7 cellular contexts compared by ENCODE assay signal in genomic region chr2:47043142-47043890, GRCh38.
DNase-seq lines count a peak whose midpoint lies in the region; ATAC-seq and TF ChIP-seq lines count a peak whose summit lies in the region.

No MANE protein-coding gene starts in this region.

- no peaks in the 10 kb centered on the region for H3K36me3 ChIP-seq in psoas muscle (ENCODE audit: insufficient read depth in 1 of 2, low read depth in 1 of 2)

- H3K27ac ChIP-seq in psoas muscle = peak overlapping the region; percentile 88

- no peak for TF ChIP-seq CTCF in HFF-Myc (IDR thresholded peaks at IDR 0.05; ENCODE audit: low read depth, low read length, missing control alignments)
- no peak for TF ChIP-seq CTCF in psoas muscle (IDR thresholded peaks at IDR 0.05)

- peak; percentile 95 for ATAC-seq in SK-N-SH treated with all-trans-retinoic acid at 6 μM for 48 hours
- ATAC-seq in psoas muscle = peak; percentile 88 to 91 (median 88)
- ATAC-seq in HG03442 (IDR thresholded peaks at IDR 0.05; ENCODE audit: unreplicated experiment) = no peak
- ATAC-seq in HG03095 (IDR thresholded peaks at IDR 0.05; ENCODE audit: unreplicated experiment) = no peak
- ATAC-seq in HG02798 (IDR thresholded peaks at IDR 0.05; ENCODE audit: poor library complexity, unreplicated experiment) = no peak

- H3K4me3 ChIP-seq in HFF-Myc (replicated peaks; ENCODE audit: low read depth, low read length) (peak overlapping the region; percentile 33), psoas muscle (peak overlapping the region; percentile 25)

- no peaks in the 10 kb centered on the region for H3K27me3 ChIP-seq in psoas muscle (ENCODE audit: insufficient read depth in 3 of 3, low read length in 2 of 3)

- intact Hi-C loops in psoas muscle (cut with DNase I) = no loop called here

- peak; percentile 93 for DNase-seq in HFF-Myc (ENCODE audit: extremely low read depth, low read depth)
- DNase-seq in foreskin melanocyte = peak; percentile 82
- peak; percentile 78 to 83 for DNase-seq in psoas muscle

- WGBS in psoas muscle, 3 donors = 13 to 35% (median 18%) methylated on average over 8 of the region's 8 CpGs

- H3K4me1 ChIP-seq in psoas muscle = peaks cover 66% of the 10 kb centered on the region

- no peaks in the 10 kb centered on the region for H3K9me3 ChIP-seq in psoas muscle

TF ChIP-seq in SK-N-SH treated with all-trans-retinoic acid at 6 μM for 48 hours, 23 proteins besides CTCF, POLR2A, EP300 and RAD21:
- TF ChIP-seq ZFP3 (CRISPR knock-in tag; IDR thresholded peaks at IDR 0.05) (peak; percentile 74; the same call in 1 of the 2 replicates), BACH2 (CRISPR knock-in tag; IDR thresholded peaks at IDR 0.05; ENCODE audit: borderline replicate concordance) (no peak), PATZ1 (CRISPR knock-in tag; IDR thresholded peaks at IDR 0.05; ENCODE audit: borderline replicate concordance) (0 out of 2 replicates have a peak, but pooled peaks have one; percentile 25), CREB5 (CRISPR knock-in tag; IDR thresholded peaks at IDR 0.05; ENCODE audit: low read depth) (peak; percentile 5; the same call in 1 of the 2 replicates), ISL1 (CRISPR knock-in tag; IDR thresholded peaks at IDR 0.05) (peak; percentile 23; the same call in 1 of the 2 replicates), TSHZ2 (CRISPR knock-in tag; IDR thresholded peaks at IDR 0.05) (peak; percentile 60; the same call in 1 of the 2 replicates), CSRNP3 (CRISPR knock-in tag; IDR thresholded peaks at IDR 0.05) (no peak), TCF4 (CRISPR knock-in tag; IDR thresholded peaks at IDR 0.05; ENCODE audit: borderline replicate concordance) (peak; percentile 13; the same call in 1 of the 2 replicates)

Comparison
In these comparisons a context has a peak if more than half of its experiments do, and no peak if none do; other contexts are left out.
1. ATAC-seq: peak in SK-N-SH treated with all-trans-retinoic acid at 6 μM for 48 hours (single experiment) and psoas muscle (4 of 4); none in HG03442 (single experiment), HG03095 (single experiment) and HG02798 (single experiment).
2. Peak in every context shown above with its lines, with median percentiles within 50 percentile points of each other: DNase-seq.